ENCODE assay signal across 8 cellular contexts in genomic region chr20:17758512-17758911, GRCh38. TPM values are rescaled to one million over a fixed set of nuclear protein-coding genes. Genes with fewer than 3 reads are reported as not detected.
"Had no signal": no experiment of that assay in that cellular context is flagged by ENCODE, and none has a peak within 500 bp of the region (broad histone marks: within the 10 kb centered on the region; RNA-seq: fewer than 3 reads in every experiment).

No MANE protein-coding gene starts in this region.

- H3K4me3 ChIP-seq: GM23338, HAP-1, K562 had no signal

- H3K27ac Mint-ChIP-seq: GM23338 had no signal

- H3K4me3 Mint-ChIP-seq: GM23338 had no signal

- H3K36me3 ChIP-seq: HAP-1 had no signal

- DNase-seq: H7, IMR-90, KG1 had no signal

RNA-seq across cellular contexts. Expression of gene BANF2, which starts 58.7 kb away (rescaled TPM):
- total RNA-seq: GM23338, H4, H7, HT1080, IMR-90, K562 had no signal
